In genomic region chr1:17655169-17655568, GRCh38 we compare ENCODE assay signal across 24 cellular contexts.
"Had no signal": no experiment of that assay in that cellular context is flagged by ENCODE, and none has a peak within 500 bp of the region (broad histone marks: within the 10 kb centered on the region; RNA-seq: fewer than 3 reads in every experiment).

No MANE protein-coding gene starts in this region.

- H3K27me3 Mint-ChIP-seq: naive B cell; stimulated activated naive B cell treated with anti-CD40 and anti-IgM and Interleukin-4, amounts not matched to agents 10 μg/mL and 1 μg/mL and 100 μg/mL, for 72 hours; stimulated activated naive CD8-positive, alpha-beta T cell treated with anti-CD3 and anti-CD28 coated beads, Interleukin-15, Interleukin-2, amounts not matched to agents 100 ng/mL and 50 ng/mL, for 24 hours had no signal

- H3K4me3 ChIP-seq: hepatocyte, left ventricle myocardium inferior, lung, neural progenitor cell, right atrium auricular region, skin epidermis, transverse colon, upper lobe of left lung had no signal

- H3K4me1 Mint-ChIP-seq: mesothelial cell of epicardium had no signal

- H2AFZ ChIP-seq: hepatocyte, neural progenitor cell, parathyroid adenoma had no signal

- H3K4me2 ChIP-seq: hepatocyte, neural progenitor cell had no signal

- H3K27me3 ChIP-seq: hepatocyte, neural progenitor cell, neutrophil, right atrium auricular region, transverse colon, upper lobe of left lung had no signal

- H3K27ac Mint-ChIP-seq: mesothelial cell of epicardium; naive B cell; natural killer cell; nephron progenitor cell; neural progenitor cell; stimulated activated naive B cell treated with anti-CD40 and anti-IgM and Interleukin-4, amounts not matched to agents 10 μg/mL and 1 μg/mL and 100 μg/mL, for 72 hours; stimulated activated naive CD8-positive, alpha-beta T cell treated with anti-CD3 and anti-CD28 coated beads, Interleukin-15, Interleukin-2, amounts not matched to agents 100 ng/mL and 50 ng/mL, for 24 hours had no signal

- H3K9me3 Mint-ChIP-seq: mesothelial cell of epicardium; naive B cell; natural killer cell; nephron progenitor cell; neural progenitor cell; stimulated activated naive B cell treated with anti-CD40 and anti-IgM and Interleukin-4, amounts not matched to agents 10 μg/mL and 1 μg/mL and 100 μg/mL, for 72 hours; stimulated activated naive CD8-positive, alpha-beta T cell treated with anti-CD3 and anti-CD28 coated beads, Interleukin-15, Interleukin-2, amounts not matched to agents 100 ng/mL and 50 ng/mL, for 24 hours had no signal

- DNase-seq: islet precursor cell; left ventricle myocardium inferior; mesendoderm; naive B cell; natural killer cell; nephron progenitor cell; occipital lobe; stimulated activated CD4-positive, alpha-beta T cell treated with anti-CD3 and anti-CD28 coated beads, Interleukin-12 subunit alpha, Interleukin-12 subunit beta, amount 100 ng/mL, for 4 hours; stimulated activated CD4-positive, alpha-beta T cell treated with anti-CD3 and anti-CD28 coated beads, Interleukin-15, amount 100 ng/mL, for 24 hours; stimulated activated CD4-positive, alpha-beta T cell treated with anti-CD3 and anti-CD28 coated beads, Interleukin-2, amount 100 ng/mL, for 24 hours; stimulated activated CD4-positive, alpha-beta T cell treated with anti-CD3 and anti-CD28 coated beads, Interleukin-4, amount 100 ng/mL, for 1 hour; stimulated activated naive B cell treated with anti-CD40 and anti-IgM and Interleukin-4, amounts not matched to agents 10 μg/mL and 1 μg/mL and 100 μg/mL, for 72 hours; transverse colon; upper lobe of left lung had no signal

- H3K36me3 Mint-ChIP-seq: naive B cell; natural killer cell; stimulated activated naive B cell treated with anti-CD40 and anti-IgM and Interleukin-4, amounts not matched to agents 10 μg/mL and 1 μg/mL and 100 μg/mL, for 72 hours had no signal

- ATAC-seq: natural killer cell; sciatic nerve; stimulated activated naive B cell treated with anti-CD40 and anti-IgM and Interleukin-4, amounts not matched to agents 10 μg/mL and 1 μg/mL and 100 μg/mL, for 72 hours had no signal

- H3K27ac ChIP-seq: hepatocyte, neural progenitor cell, neutrophil, parathyroid adenoma, right atrium auricular region, transverse colon, upper lobe of left lung had no signal

- H3K79me2 ChIP-seq: hepatocyte had no signal

- H3K9me3 ChIP-seq: left ventricle myocardium inferior, neutrophil, right atrium auricular region, transverse colon, upper lobe of left lung had no signal

- H3K4me1 ChIP-seq: parathyroid adenoma, transverse colon, upper lobe of left lung had no signal

- H3K9ac ChIP-seq: neural progenitor cell, parathyroid adenoma had no signal

- H3K4me3 Mint-ChIP-seq: mesothelial cell of epicardium; naive B cell; natural killer cell; nephron progenitor cell; neural progenitor cell; stimulated activated naive B cell treated with anti-CD40 and anti-IgM and Interleukin-4, amounts not matched to agents 10 μg/mL and 1 μg/mL and 100 μg/mL, for 72 hours; stimulated activated naive CD8-positive, alpha-beta T cell treated with anti-CD3 and anti-CD28 coated beads, Interleukin-15, Interleukin-2, amounts not matched to agents 100 ng/mL and 50 ng/mL, for 24 hours had no signal

- H3K36me3 ChIP-seq: neural progenitor cell, neutrophil had no signal
